Comparison of ENCODE assay signal across 17 cellular contexts in genomic region chr16:89452925-89453324, GRCh38. TPM values are rescaled to one million over a fixed set of nuclear protein-coding genes. Genes with fewer than 3 reads are reported as not detected.
A peak's percentile ranks its signal among the peaks of the same experiment; 100 is the strongest.
DNase-seq lines count a peak whose midpoint lies in the region; ATAC-seq and TF ChIP-seq lines count a peak whose summit lies in the region.
"Had no signal": no experiment of that assay in that cellular context is flagged by ENCODE, and none has a peak within 500 bp of the region (broad histone marks: within the 10 kb centered on the region; RNA-seq: fewer than 3 reads in every experiment).

No MANE protein-coding gene starts in this region.

- H3K9me2 ChIP-seq in PC-9 (ENCODE audit: insufficient read depth): no peaks in the 10 kb centered on the region

- H3K4me1 ChIP-seq in endodermal cell (ENCODE audit: control insufficient read depth, insufficient read depth, low read length): peaks cover 10% of the 10 kb centered on the region
- H3K4me1 ChIP-seq in PC-9 (replicated peaks; ENCODE audit: insufficient read depth): peaks cover 17% of the 10 kb centered on the region
- H3K4me1 ChIP-seq: neural progenitor cell had no signal

- peaks cover 55% of the 10 kb centered on the region for H3F3A ChIP-seq in PC-9 (ENCODE audit: insufficient read depth, low read depth)

- TF ChIP-seq CTCF in endodermal cell (conservative IDR thresholded peaks at IDR 0.05) (no peak), PC-9 (conservative IDR thresholded peaks at IDR 0.05) (no peak)

- H3K36me3 Mint-ChIP-seq in T-helper 17 cell (ENCODE audit: low read depth): no peaks in the 10 kb centered on the region
- H3K36me3 Mint-ChIP-seq in immature natural killer cell: no peaks in the 10 kb centered on the region
- H3K36me3 Mint-ChIP-seq in endodermal cell (ENCODE audit: low read depth): peaks cover 15% of the 10 kb centered on the region

- no peaks in the 10 kb centered on the region for H3K9me3 ChIP-seq in T-helper 17 cell (ENCODE audit: control insufficient read depth, low read length, poor library complexity, severe bottlenecking)
- H3K9me3 ChIP-seq in endodermal cell (ENCODE audit: control insufficient read depth, low read length): no peaks in the 10 kb centered on the region
- no peaks in the 10 kb centered on the region for H3K9me3 ChIP-seq in PC-9 (ENCODE audit: insufficient read depth, low read depth)
- H3K9me3 ChIP-seq: SJSA1, tibial nerve had no signal

- H3K9ac ChIP-seq in endodermal cell (ENCODE audit: extremely low read depth, low read length, poor library complexity, severe bottlenecking): no peak overlapping the region
- H3K9ac ChIP-seq: neural progenitor cell had no signal

- H3K27me3 ChIP-seq in endodermal cell (ENCODE audit: control insufficient read depth, insufficient read depth, low read length, poor library complexity, severe bottlenecking): no peaks in the 10 kb centered on the region
- H3K27me3 ChIP-seq in PC-9 (ENCODE audit: insufficient read depth, low read depth): no peaks in the 10 kb centered on the region
- H3K27me3 ChIP-seq: hepatocyte, neural progenitor cell, SJSA1, tibial nerve had no signal

- no peak overlapping the region for H2AFZ ChIP-seq in PC-9
- H2AFZ ChIP-seq: hepatocyte, neural progenitor cell had no signal

- peaks cover 90% of the 10 kb centered on the region for H4K20me1 ChIP-seq in PC-9 (ENCODE audit: insufficient read depth)

- POLR2A ChIA-PET in PC-9 (lab: Charles Lee; ENCODE audit: unreplicated experiment): no interaction called here

- H3K4me3 ChIP-seq in endodermal cell (ENCODE audit: low read length): no peak overlapping the region
- H3K4me3 ChIP-seq in PC-9: no peak overlapping the region
- H3K4me3 ChIP-seq: hepatocyte, neural progenitor cell, SJSA1, tibial nerve had no signal

- peaks cover 88% of the 10 kb centered on the region for H3K4me1 Mint-ChIP-seq in stimulated activated naive CD8-positive, alpha-beta T cell treated with anti-CD3 and anti-CD28 coated beads, Interleukin-15, amount 100 ng/mL, for 72 hours
- H3K4me1 Mint-ChIP-seq in T-helper 17 cell: peaks cover 51% of the 10 kb centered on the region
- peaks cover 83 to 92% of the 10 kb centered on the region in 2 donors for H3K4me1 Mint-ChIP-seq in immature natural killer cell
- peaks cover 33% of the 10 kb centered on the region for H3K4me1 Mint-ChIP-seq in endodermal cell

- 96 to 97% methylated on average over 5 to 6 of the region's 7 CpGs for WGBS in endodermal cell (ENCODE audit: insufficient coverage in 1 of 2, insufficient read length in 1 of 2), 2 experiments

- peaks cover 4% of the 10 kb centered on the region for H3K36me3 ChIP-seq in endodermal cell (ENCODE audit: control insufficient read depth, insufficient read depth, low read length)
- H3K36me3 ChIP-seq in PC-9 (ENCODE audit: low read depth): no peaks in the 10 kb centered on the region; the same call in 1 of the 2 replicates
- H3K36me3 ChIP-seq: neural progenitor cell, SJSA1, tibial nerve had no signal

- peak overlapping the region in 1 of 2 donors; percentile 54 for H3K27ac Mint-ChIP-seq in stimulated activated naive CD8-positive, alpha-beta T cell treated with anti-CD3 and anti-CD28 coated beads, Interleukin-15, amount 100 ng/mL, for 72 hours
- H3K27ac Mint-ChIP-seq in T-helper 17 cell (peak overlapping the region; percentile 89), immature natural killer cell (peak overlapping the region in 3 of 6 donors; percentile 31 to 84 (median 70)), endodermal cell (no peak overlapping the region)

- no peak overlapping the region for H3K27ac ChIP-seq in endodermal cell (ENCODE audit: low read depth, low read length)
- H3K27ac ChIP-seq in PC-9: no peak overlapping the region
- H3K27ac ChIP-seq: hepatocyte, neural progenitor cell, SJSA1 had no signal

- ATAC-seq in stimulated activated naive CD8-positive, alpha-beta T cell treated with anti-CD3 and anti-CD28 coated beads, Interleukin-15, amount 100 ng/mL, for 72 hours: no peak
- ATAC-seq in stimulated activated naive CD8-positive, alpha-beta T cell treated with anti-CD3 and anti-CD28 coated beads, Interleukin-15, Interleukin-2, amounts not matched to agents 100 U/mL and 50 U/mL, for 24 hours: no peak
- ATAC-seq in T-helper 17 cell: no peak

- intact Hi-C loops in PC-9 (cut with micrococcal nuclease; ENCODE audit: unreplicated experiment) (no loop called here), head of caudate nucleus (cut with DNase I) (no loop called here)

- DNase-seq in stimulated activated naive CD8-positive, alpha-beta T cell treated with anti-CD3 and anti-CD28 coated beads, Interleukin-15, amount 100 ng/mL, for 72 hours: no peak
- no peak for DNase-seq in stimulated activated naive CD8-positive, alpha-beta T cell treated with anti-CD3 and anti-CD28 coated beads, Interleukin-15, Interleukin-2, amounts not matched to agents 100 U/mL and 50 U/mL, for 24 hours
- DNase-seq in T-helper 17 cell: no peak
- no peak for DNase-seq in immature natural killer cell
- DNase-seq in endodermal cell: no peak
- no peak for DNase-seq in PC-9
- DNase-seq in head of caudate nucleus: no peak
- DNase-seq in NCI-H128 (lab: John Stamatoyannopoulos, UW; ENCODE audit: unreplicated experiment): no peak
- DNase-seq: activated gamma-delta T cell treated with Interleukin-2 at 50 U/mL for 16 hours, GF-D8, NCI-H526, retina, T-helper 9 cell had no signal

- CTCF ChIA-PET in PC-9 (lab: Charles Lee): no interaction called here

- H3K9me3 Mint-ChIP-seq in stimulated activated naive CD8-positive, alpha-beta T cell treated with anti-CD3 and anti-CD28 coated beads, Interleukin-15, amount 100 ng/mL, for 72 hours: no peaks in the 10 kb centered on the region
- H3K9me3 Mint-ChIP-seq in immature natural killer cell (no peaks in the 10 kb centered on the region), endodermal cell (peaks cover 1% of the 10 kb centered on the region)

- H3K4me2 ChIP-seq in PC-9: no peak overlapping the region
- H3K4me2 ChIP-seq: hepatocyte, neural progenitor cell had no signal

- H3K79me2 ChIP-seq in PC-9 (ENCODE audit: low read depth): peaks cover 97% of the 10 kb centered on the region

- no TSS peak for BruUV-seq in PC-9 (replicated peaks; lab: Mats Ljungman, UMichigan)

- H3K27me3 Mint-ChIP-seq in stimulated activated naive CD8-positive, alpha-beta T cell treated with anti-CD3 and anti-CD28 coated beads, Interleukin-15, amount 100 ng/mL, for 72 hours: no peaks in the 10 kb centered on the region
- H3K27me3 Mint-ChIP-seq in T-helper 17 cell (no peaks in the 10 kb centered on the region), immature natural killer cell (ENCODE audit: low read depth in 3 of 3) (peaks cover 6 to 9% (median 7%) of the 10 kb centered on the region in 3 donors), endodermal cell (ENCODE audit: insufficient read depth) (peaks cover 2% of the 10 kb centered on the region)

- peak overlapping the region; percentile 5 to 9 for H3K4me3 Mint-ChIP-seq in stimulated activated naive CD8-positive, alpha-beta T cell treated with anti-CD3 and anti-CD28 coated beads, Interleukin-15, amount 100 ng/mL, for 72 hours
- peak overlapping the region; percentile 43 for H3K4me3 Mint-ChIP-seq in T-helper 17 cell
- H3K4me3 Mint-ChIP-seq in immature natural killer cell: peak overlapping the region; percentile 43 to 79 (median 70)
- H3K4me3 Mint-ChIP-seq in endodermal cell: no peak overlapping the region
- H3K4me3 Mint-ChIP-seq: neural progenitor cell had no signal

RNA-seq across cellular contexts. Expression of gene ANKRD11, which starts 37.4 kb away (rescaled TPM):
- total RNA-seq in T-helper 17 cell (100 to 1,000 TPM; 197 to 251 TPM), endodermal cell (100 to 1,000 TPM; 118 to 159 TPM), PC-9 (2021) (206 and 220 TPM in 2 replicates)
- 10 to 100 TPM in 1 of 3 donors, 1 to 10 TPM in 2; 3.7 to 14.3 (median 8.5) TPM for polyA plus RNA-seq in immature natural killer cell
- polyA plus RNA-seq in endodermal cell (2013, experiment 1 of 2): 99.5 TPM
- polyA plus RNA-seq in endodermal cell (2013, experiment 2 of 2): 88.3 TPM

RNA-seq across cellular contexts. Expression of gene SPG7, which starts 55.3 kb away (rescaled TPM):
- 100 to 1,000 TPM; 140 to 154 TPM for total RNA-seq in T-helper 17 cell
- polyA plus RNA-seq in immature natural killer cell: 10 to 100 TPM; 39.7 to 48.4 (median 41.0) TPM
- 100 to 1,000 TPM; 153 to 156 TPM for total RNA-seq in endodermal cell
- polyA plus RNA-seq in endodermal cell (2013, experiment 1 of 2): 85.2 TPM
- 78.0 TPM for polyA plus RNA-seq in endodermal cell (2013, experiment 2 of 2)
- 160 and 198 TPM in 2 replicates for total RNA-seq in PC-9 (2021)
